ENCODE assay signal across 8 cellular contexts in the genomic region with DNA sequence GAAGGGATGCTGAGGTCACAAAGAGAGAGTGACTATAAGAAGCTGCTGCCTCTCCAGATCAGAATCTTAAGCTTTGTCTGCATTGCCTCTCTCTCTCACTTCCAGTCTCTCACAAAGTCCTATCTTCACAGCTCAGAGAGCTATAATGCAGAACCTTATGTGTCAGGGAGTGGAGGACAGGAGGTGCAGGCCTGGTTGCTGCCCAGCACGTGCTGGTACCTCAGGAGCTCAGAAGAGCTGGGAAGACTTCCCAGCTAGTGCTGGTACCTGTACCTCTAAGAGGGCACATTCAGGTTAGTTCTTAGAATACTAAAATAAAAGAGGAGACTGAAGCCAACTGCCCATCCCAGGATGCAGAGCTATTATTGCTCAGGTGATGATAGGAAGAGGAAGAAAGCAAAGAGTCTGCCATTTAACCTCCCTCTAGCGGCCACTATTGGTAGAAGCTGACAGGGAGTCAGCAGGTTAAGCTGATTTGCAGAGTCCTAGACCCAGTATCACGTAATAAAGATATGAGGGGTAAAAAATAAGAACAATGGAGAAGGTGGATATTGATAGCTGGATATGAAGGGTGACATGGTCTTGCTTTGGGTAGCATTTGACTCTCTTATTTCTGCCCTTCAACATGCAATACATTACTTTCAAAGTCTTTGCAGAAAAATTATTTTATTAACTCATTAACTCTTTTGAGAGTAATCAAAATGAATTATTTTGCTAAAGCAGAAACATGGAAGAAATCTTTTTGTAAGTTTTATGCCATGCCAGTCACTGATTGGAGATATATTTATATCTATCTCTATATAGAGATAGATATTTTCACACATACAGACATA.
DNase-seq lines count a peak whose midpoint lies in the region; ATAC-seq and TF ChIP-seq lines count a peak whose summit lies in the region.

No MANE protein-coding gene starts in this region.

- peaks cover 12 to 33% (median 24%) of the 10 kb centered on the region in 4 donors for H3K4me1 Mint-ChIP-seq in naive thymus-derived CD8-positive, alpha-beta T cell

- ATAC-seq in HG02759 (IDR thresholded peaks at IDR 0.05; ENCODE audit: unreplicated experiment) = peak; percentile 78
- ATAC-seq in naive thymus-derived CD8-positive, alpha-beta T cell = peak; percentile 71 to 84
- no peak for ATAC-seq in GM18858 (IDR thresholded peaks at IDR 0.05; ENCODE audit: unreplicated experiment)

- H3K36me3 Mint-ChIP-seq in naive thymus-derived CD8-positive, alpha-beta T cell = no peaks in the 10 kb centered on the region

- H3K4me3 Mint-ChIP-seq in naive thymus-derived CD8-positive, alpha-beta T cell = no peak overlapping the region

- peak; percentile 74 for TF ChIP-seq CTCF in GM12874 (IDR thresholded peaks at IDR 0.05; ENCODE audit: insufficient read depth, low read depth, low read length)

- DNase-seq in 8988T = peak; percentile 4
- peak; percentile 50 to 57 for DNase-seq in NCI-H2081 (lab: John Stamatoyannopoulos, UW)
- DNase-seq in activated CD4-positive, alpha-beta T cell treated with anti-CD3 and anti-CD28 coated beads for 1 hour = peak; percentile 15
- DNase-seq in dermis microvascular lymphatic vessel endothelial cell (ENCODE audit: low read depth in 2 of 2) = peak; percentile 48 to 67
- peak in 9 of 10 donors; percentile 21 to 77 (median 44) for DNase-seq in naive thymus-derived CD8-positive, alpha-beta T cell

- H3K9me3 Mint-ChIP-seq in naive thymus-derived CD8-positive, alpha-beta T cell = no peaks in the 10 kb centered on the region

- no peaks in the 10 kb centered on the region for H3K27me3 Mint-ChIP-seq in naive thymus-derived CD8-positive, alpha-beta T cell

- H3K27ac Mint-ChIP-seq in naive thymus-derived CD8-positive, alpha-beta T cell = peak overlapping the region in 8 of 10 donors; percentile 6 to 87 (median 36)

- POLR2A ChIA-PET in naive thymus-derived CD8-positive, alpha-beta T cell (lab: Charles Lee) = interaction anchor here (1.3 to 2.4 kb wide), 4 partner anchors 9 to 279 kb away, joined by 5 to 21 read pairs (median 8); partner anchors contain the start of gene IVNS1ABP

Comparison
In these comparisons a context has a peak if more than half of its experiments do, and no peak if none do; other contexts are left out.
1. DNase-seq: peak in every context shown above with its lines; median percentile 58 in dermis microvascular lymphatic vessel endothelial cell; 54 in NCI-H2081; 44 in naive thymus-derived CD8-positive, alpha-beta T cell; 15 in activated CD4-positive, alpha-beta T cell treated with anti-CD3 and anti-CD28 coated beads for 1 hour; 4 in 8988T.